8 cellular contexts compared by ENCODE assay signal in the genomic region with DNA sequence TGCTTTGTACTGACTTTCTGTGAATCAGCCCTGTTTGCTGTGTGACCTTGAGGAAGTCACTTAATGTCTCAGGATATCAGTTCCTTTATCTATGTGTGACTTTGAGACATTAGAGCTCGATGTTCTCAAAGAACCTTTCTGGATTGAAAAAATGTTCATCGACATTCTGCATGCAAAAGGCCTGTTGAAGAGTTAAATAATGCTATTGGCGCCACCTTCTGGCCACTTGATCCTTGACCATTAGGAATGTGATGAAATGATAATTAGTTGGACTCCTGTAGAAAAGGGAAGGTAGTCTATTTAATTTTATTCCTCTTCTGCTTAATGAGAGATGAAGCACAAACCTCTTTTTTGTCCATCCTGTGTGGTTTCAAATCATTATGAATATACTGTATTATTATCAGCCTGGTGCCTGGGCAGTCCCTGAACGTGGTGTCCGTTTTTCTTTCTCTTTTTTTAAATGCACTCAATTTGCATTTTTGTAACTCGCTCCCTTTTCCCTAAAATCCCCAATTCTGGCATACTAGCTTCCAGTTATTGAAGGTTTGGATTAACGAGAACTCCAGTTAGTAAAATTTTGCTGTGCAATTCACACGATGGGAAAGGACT. TPM values are rescaled to one million over a fixed set of nuclear protein-coding genes. Genes with fewer than 3 reads are reported as not detected.
DNase-seq lines count a peak whose midpoint lies in the region; ATAC-seq and TF ChIP-seq lines count a peak whose summit lies in the region.

No MANE protein-coding gene starts in this region.

- no peaks in the 10 kb centered on the region for H3K27me3 ChIP-seq in left lung

- intact Hi-C loops in left lung (cut with DNase I): loop anchor here in 1 of 2 donors (10.0 kb wide), 1 partner anchor 128 kb away; no protein-coding TSS in a partner anchor

- peak; percentile 37 for DNase-seq in activated CD4-positive, CD25-positive, alpha-beta regulatory T cell treated with anti-CD3 and anti-CD28 coated beads, Interleukin-2, amount 50 U/mL, for 72 hours
- DNase-seq in NCI-H1092 (lab: John Stamatoyannopoulos, UW) (peak; percentile 55), cardiac fibroblast (ENCODE audit: low read depth in 2 of 2) (peak; percentile 71 to 76), left lung (no peak)
- DNase-seq in stimulated activated CD8-positive, alpha-beta memory T cell treated with anti-CD3 and anti-CD28 coated beads, Interleukin-4, amount 100 ng/mL, for 48 hours: peak; percentile 67

- H3K36me3 ChIP-seq in left lung: no peaks in the 10 kb centered on the region

- peaks cover 3 to 6% of the 10 kb centered on the region in 2 donors for H3K4me1 ChIP-seq in left lung

- peak; percentile 55 for TF ChIP-seq CTCF in cardiac fibroblast (IDR thresholded peaks at IDR 0.05; ENCODE audit: low read depth, low read length)
- TF ChIP-seq CTCF in left lung (IDR thresholded peaks at IDR 0.05): peak; percentile 53 to 61

- no peak overlapping the region for H3K27ac ChIP-seq in left lung

- H3K9me3 ChIP-seq in left lung: no peaks in the 10 kb centered on the region

- H3K4me3 ChIP-seq in cardiac fibroblast (replicated peaks in 1 of 2; ENCODE audit: low read depth in 2 of 2, low read length in 2 of 2): no peak overlapping the region
- H3K4me3 ChIP-seq in left lung: no peak overlapping the region

- ATAC-seq in activated CD4-positive, CD25-positive, alpha-beta regulatory T cell treated with anti-CD3 and anti-CD28 coated beads, Interleukin-2, amount 50 U/mL, for 24 hours: no peak
- ATAC-seq in SK-N-SH treated with all-trans-retinoic acid at 6 μM for 48 hours: peak; percentile 81
- ATAC-seq in left lung: no peak
- no peak for ATAC-seq in GM21786 (IDR thresholded peaks at IDR 0.05; ENCODE audit: unreplicated experiment)

TF ChIP-seq in SK-N-SH treated with all-trans-retinoic acid at 6 μM for 48 hours, 23 proteins besides CTCF, POLR2A, EP300 and RAD21:
- TF ChIP-seq BACH2 (CRISPR knock-in tag; IDR thresholded peaks at IDR 0.05; ENCODE audit: borderline replicate concordance) (no peak), ARNTL (CRISPR knock-in tag; IDR thresholded peaks at IDR 0.05; ENCODE audit: borderline replicate concordance, low read depth) (no peak), PPARA (CRISPR knock-in tag; IDR thresholded peaks at IDR 0.05; ENCODE audit: borderline replicate concordance) (no peak), ESRRG (CRISPR knock-in tag; IDR thresholded peaks at IDR 0.05) (no peak), ZFP30 (CRISPR knock-in tag; IDR thresholded peaks at IDR 0.05) (no peak)
- TF ChIP-seq, protein P1, sequence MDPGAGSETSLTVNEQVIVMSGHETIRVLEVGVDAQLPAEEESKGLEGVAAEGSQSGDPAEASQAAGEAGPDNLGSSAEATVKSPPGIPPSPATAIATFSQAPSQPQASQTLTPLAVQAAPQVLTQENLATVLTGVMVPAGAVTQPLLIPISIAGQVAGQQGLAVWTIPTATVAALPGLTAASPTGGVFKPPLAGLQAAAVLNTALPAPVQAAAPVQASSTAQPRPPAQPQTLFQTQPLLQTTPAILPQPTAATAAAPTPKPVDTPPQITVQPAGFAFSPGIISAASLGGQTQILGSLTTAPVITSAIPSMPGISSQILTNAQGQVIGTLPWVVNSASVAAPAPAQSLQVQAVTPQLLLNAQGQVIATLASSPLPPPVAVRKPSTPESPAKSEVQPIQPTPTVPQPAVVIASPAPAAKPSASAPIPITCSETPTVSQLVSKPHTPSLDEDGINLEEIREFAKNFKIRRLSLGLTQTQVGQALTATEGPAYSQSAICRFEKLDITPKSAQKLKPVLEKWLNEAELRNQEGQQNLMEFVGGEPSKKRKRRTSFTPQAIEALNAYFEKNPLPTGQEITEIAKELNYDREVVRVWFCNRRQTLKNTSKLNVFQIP (CRISPR knock-in tag; IDR thresholded peaks at IDR 0.05; ENCODE audit: borderline replicate concordance, low read depth): no peak

RNA-seq across cellular contexts. Expression of a gene that starts 20.7 kb away (rescaled TPM):
- 1 to 10 TPM; 5.1 to 9.3 TPM for total RNA-seq in left lung

RNA-seq across cellular contexts. Expression of a gene that starts 54.2 kb away (rescaled TPM):
- total RNA-seq in left lung: 100 to 1,000 TPM; 146 to 214 TPM

Comparison
In these comparisons a context has a peak if more than half of its experiments do, and no peak if none do; other contexts are left out.
1. DNase-seq: peak in activated CD4-positive, CD25-positive, alpha-beta regulatory T cell treated with anti-CD3 and anti-CD28 coated beads, Interleukin-2, amount 50 U/mL, for 72 hours (single experiment), NCI-H1092 (single experiment), cardiac fibroblast (2 of 2) and stimulated activated CD8-positive, alpha-beta memory T cell treated with anti-CD3 and anti-CD28 coated beads, Interleukin-4, amount 100 ng/mL, for 48 hours (single experiment); none in left lung (0 of 2).